ENCODE assay signal across 1 cellular context in genomic region chr10:86024555-86025001, GRCh38.
TF ChIP-seq lines count a peak whose summit lies in the region.

No MANE protein-coding gene starts in this region.

TF ChIP-seq in HepG2, 621 proteins besides CTCF, POLR2A, EP300 and RAD21 (continued from another document):
- TF ChIP-seq RERE (CRISPR knock-in tag; IDR thresholded peaks at IDR 0.05; ENCODE audit: low read depth), result no peak
